Comparison of ENCODE assay signal across 22 cellular contexts in the genomic region with DNA sequence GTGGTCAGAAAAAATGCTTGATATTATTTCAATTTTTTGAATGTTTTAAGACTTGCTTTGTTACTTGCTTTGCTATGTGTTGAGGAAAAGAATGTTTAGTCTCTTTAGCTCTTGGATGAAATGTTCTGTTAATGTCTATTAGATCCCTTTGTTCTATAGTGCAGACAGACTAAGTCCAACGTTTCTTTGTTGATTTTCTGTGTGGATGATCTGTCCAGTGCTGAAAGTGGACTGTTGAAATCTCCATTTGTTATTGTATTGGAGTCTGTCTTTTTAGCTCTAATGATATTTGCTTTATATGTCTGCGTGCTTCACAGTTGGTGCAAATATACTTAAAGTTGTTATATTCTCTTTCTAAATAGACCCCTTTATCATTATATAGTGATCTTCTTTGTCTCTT.
DNase-seq lines count a peak whose midpoint lies in the region; ATAC-seq, FAIRE-seq and TF ChIP-seq lines count a peak whose summit lies in the region.
"Had no signal": no experiment of that assay in that cellular context is flagged by ENCODE, and none has a peak within 500 bp of the region (broad histone marks: within the 10 kb centered on the region; RNA-seq: fewer than 3 reads in every experiment).

No MANE protein-coding gene starts in this region.

- WGBS in A549 (ENCODE audit: missing lambda C conversion rate), result 2% methylated on average over 2 of the region's 2 CpGs

- peaks cover 7% of the 10 kb centered on the region for H3K4me1 Mint-ChIP-seq in astrocyte (ENCODE audit: low read depth, unreplicated experiment)
- H3K4me1 Mint-ChIP-seq in activated naive CD4-positive, alpha-beta T cell treated with anti-CD3 and anti-CD28 coated beads, Interleukin-2, amount 10 ng/mL, durations not matched to agents 7 days and 5 days, result no peaks in the 10 kb centered on the region
- H3K4me1 Mint-ChIP-seq: CD4-positive, CD25-positive, alpha-beta regulatory T cell; CD8-positive, alpha-beta memory T cell had no signal

- H3K27ac ChIP-seq in A549 (no peak overlapping the region), HEK293 (ENCODE audit: extremely low read depth, low read depth, low read length) (no peak overlapping the region), astrocyte (ENCODE audit: low read depth, low read length) (no peak overlapping the region)
- H3K27ac ChIP-seq: GM23248 had no signal

- no peaks in the 10 kb centered on the region for H3K27me3 Mint-ChIP-seq in astrocyte (ENCODE audit: low read depth, unreplicated experiment)
- no peaks in the 10 kb centered on the region for H3K27me3 Mint-ChIP-seq in activated naive CD4-positive, alpha-beta T cell treated with anti-CD3 and anti-CD28 coated beads, Interleukin-2, amount 10 ng/mL, durations not matched to agents 7 days and 5 days
- H3K27me3 Mint-ChIP-seq: CD4-positive, CD25-positive, alpha-beta regulatory T cell had no signal

- no peak for TF ChIP-seq EP300 in A549 (IDR thresholded peaks at IDR 0.05)

- peak; percentile 81 for FAIRE-seq in A549 (lab: Jason Lieb, UNC)
- peak; percentile 83 for FAIRE-seq in astrocyte (lab: Jason Lieb, UNC)
- FAIRE-seq: GM12891 had no signal

- H3K4me2 ChIP-seq in A549 (no peak overlapping the region), astrocyte (ENCODE audit: low read length) (no peak overlapping the region)

- H2AFZ ChIP-seq in astrocyte (ENCODE audit: low read depth, low read length), result no peak overlapping the region
- H2AFZ ChIP-seq: GM23248 had no signal

- CTCF ChIA-PET in A549 (lab: Yijun Ruan, JAX) (no interaction called here), HEK293 (lab: Yijun Ruan, JAX) (no interaction called here)
- CTCF ChIA-PET in activated naive CD4-positive, alpha-beta T cell treated with anti-CD3 and anti-CD28 coated beads, Interleukin-2, amount 10 ng/mL, durations not matched to agents 7 days and 5 days (lab: Charles Lee), result no interaction called here

- TF ChIP-seq CTCF in A549 (IDR thresholded peaks at IDR 0.05) (no peak), HEK293 (tag by site-specific recombination; IDR thresholded peaks at IDR 0.05) (no peak), astrocyte (IDR thresholded peaks at IDR 0.05; ENCODE audit: insufficient read depth, low read depth, low read length) (no peak), fibroblast of pulmonary artery (IDR thresholded peaks at IDR 0.05; ENCODE audit: low read length, missing control alignments) (no peak)

- no peak overlapping the region for H3K27ac Mint-ChIP-seq in astrocyte (ENCODE audit: unreplicated experiment)
- H3K27ac Mint-ChIP-seq in activated naive CD4-positive, alpha-beta T cell treated with anti-CD3 and anti-CD28 coated beads, Interleukin-2, amount 10 ng/mL, durations not matched to agents 7 days and 5 days, result no peak overlapping the region
- H3K27ac Mint-ChIP-seq: CD4-positive, CD25-positive, alpha-beta regulatory T cell; CD8-positive, alpha-beta memory T cell; HFFc6 had no signal

- no peaks in the 10 kb centered on the region for H3K36me3 Mint-ChIP-seq in astrocyte (ENCODE audit: low read depth, unreplicated experiment)
- H3K36me3 Mint-ChIP-seq in activated naive CD4-positive, alpha-beta T cell treated with anti-CD3 and anti-CD28 coated beads, Interleukin-2, amount 10 ng/mL, durations not matched to agents 7 days and 5 days, result no peaks in the 10 kb centered on the region
- H3K36me3 Mint-ChIP-seq: CD4-positive, CD25-positive, alpha-beta regulatory T cell; CD8-positive, alpha-beta memory T cell had no signal

- no peaks in the 10 kb centered on the region for H4K20me1 ChIP-seq in astrocyte (ENCODE audit: insufficient read depth, low read length)

- no peak overlapping the region for H3K4me3 Mint-ChIP-seq in astrocyte (ENCODE audit: unreplicated experiment)
- no peak overlapping the region for H3K4me3 Mint-ChIP-seq in activated naive CD4-positive, alpha-beta T cell treated with anti-CD3 and anti-CD28 coated beads, Interleukin-2, amount 10 ng/mL, durations not matched to agents 7 days and 5 days
- H3K4me3 Mint-ChIP-seq: CD4-positive, CD25-positive, alpha-beta regulatory T cell; CD8-positive, alpha-beta memory T cell; HFFc6 had no signal

- H3K4me3 ChIP-seq in A549 (no peak overlapping the region), HEK293 (ENCODE audit: low read depth, low read length) (no peak overlapping the region), astrocyte (ENCODE audit: insufficient read depth, low read depth, low read length) (no peak overlapping the region), fibroblast of pulmonary artery (replicated peaks; ENCODE audit: low read depth, low read length) (no peak overlapping the region)
- H3K4me3 ChIP-seq: GM23248, HAP-1 had no signal

- H3K9ac ChIP-seq in astrocyte (ENCODE audit: low read length), result no peak overlapping the region
- H3K9ac ChIP-seq: GM23248 had no signal

- POLR2A ChIA-PET in A549 (lab: Yijun Ruan, JAX), result no interaction called here
- POLR2A ChIA-PET in HEK293 (lab: Yijun Ruan, JAX), result no interaction called here

- ATAC-seq in A549, result no peak

- no peaks in the 10 kb centered on the region for H3K4me1 ChIP-seq in A549
- no peaks in the 10 kb centered on the region for H3K4me1 ChIP-seq in HEK293 (ENCODE audit: control insufficient read depth, insufficient read depth, low read length)
- no peaks in the 10 kb centered on the region for H3K4me1 ChIP-seq in astrocyte (ENCODE audit: insufficient read depth, low read length)
- H3K4me1 ChIP-seq: BE2C, HAP-1 had no signal

- no peaks in the 10 kb centered on the region for H3K79me2 ChIP-seq in astrocyte (ENCODE audit: insufficient read depth, low read length)

- DNase-seq in A549 (ENCODE audit: low read depth in 1 of 2, low spot score in 1 of 2), result no peak
- no peak for DNase-seq in astrocyte (ENCODE audit: low read depth)
- peak; percentile 3 for DNase-seq in fibroblast of pulmonary artery (ENCODE audit: low read depth)
- DNase-seq in stimulated activated CD4-positive, alpha-beta T cell treated with anti-CD3 and anti-CD28 coated beads, Interleukin-2, amount 100 ng/mL, for 24 hours, result no peak
- no peak for DNase-seq in activated naive CD4-positive, alpha-beta T cell treated with anti-CD3 and anti-CD28 coated beads, Interleukin-2, amount 10 ng/mL, durations not matched to agents 7 days and 5 days
- no peak for DNase-seq in activated effector memory CD4-positive, alpha-beta T cell treated with Interleukin-2 at 50 U/mL for 16 hours
- DNase-seq in NCI-H510A treated with DMSO at 0.1 percent for 48 hours (lab: John Stamatoyannopoulos, UW), result no peak
- DNase-seq: ACHN; BE2C; C1 segment of cervical spinal cord; CD4-positive, CD25-positive, alpha-beta regulatory T cell; CD8-positive, alpha-beta memory T cell; COR-L47; DMS 273 treated with DMSO at 0.1 percent for 48 hours; DMS53; DND-41; EL; GM23248; HFFc6 had no signal

- no peak for TF ChIP-seq POLR2A in A549 (IDR thresholded peaks at IDR 0.05; ENCODE audit: low read length)

- H3K9me3 ChIP-seq in A549, result no peaks in the 10 kb centered on the region
- H3K9me3 ChIP-seq in HEK293 (ENCODE audit: control insufficient read depth, insufficient read depth, low read depth, low read length), result no peaks in the 10 kb centered on the region
- H3K9me3 ChIP-seq in astrocyte (ENCODE audit: insufficient read depth, low read depth, low read length), result no peaks in the 10 kb centered on the region
- H3K9me3 ChIP-seq: BE2C, HAP-1 had no signal

- H3K9me3 Mint-ChIP-seq in astrocyte (ENCODE audit: unreplicated experiment), result no peaks in the 10 kb centered on the region
- H3K9me3 Mint-ChIP-seq in activated naive CD4-positive, alpha-beta T cell treated with anti-CD3 and anti-CD28 coated beads, Interleukin-2, amount 10 ng/mL, durations not matched to agents 7 days and 5 days, result no peaks in the 10 kb centered on the region

- no peak for TF ChIP-seq RAD21 in A549 (conservative IDR thresholded peaks at IDR 0.05 in 1 of 2, IDR thresholded peaks at IDR 0.05 in 1 of 2)

- no peaks in the 10 kb centered on the region for H3K27me3 ChIP-seq in astrocyte (ENCODE audit: insufficient read depth, low read length)
- H3K27me3 ChIP-seq: BE2C had no signal

- no peaks in the 10 kb centered on the region for H3K36me3 ChIP-seq in HEK293 (ENCODE audit: control insufficient read depth in 2 of 2, insufficient read depth in 1 of 2, low read length in 2 of 2)
- H3K36me3 ChIP-seq in astrocyte (ENCODE audit: insufficient read depth, low read length), result no peaks in the 10 kb centered on the region
- H3K36me3 ChIP-seq: BE2C, HAP-1 had no signal

TF ChIP-seq in A549, 52 proteins besides CTCF, POLR2A, EP300 and RAD21 (continues in another document):
- no peak for TF ChIP-seq ELK1 (IDR thresholded peaks at IDR 0.05; ENCODE audit: low read depth, low read length)

TF ChIP-seq in HEK293, 187 proteins besides CTCF, POLR2A, EP300 and RAD21:
- TF ChIP-seq ZBTB21 (tag by site-specific recombination; IDR thresholded peaks at IDR 0.05), result no peak
- peak; percentile 78 for TF ChIP-seq REST (tag by site-specific recombination; IDR thresholded peaks at IDR 0.05)

Comparison
In these comparisons a context has a peak if more than half of its experiments do, and no peak if none do; other contexts are left out.
1. Of the 5 proteins assayed by ChIP-seq in both HEK293 and A549: peak only in HEK293: none; only in A549: none; in both: REST; in neither: 4.